In the genomic region with DNA sequence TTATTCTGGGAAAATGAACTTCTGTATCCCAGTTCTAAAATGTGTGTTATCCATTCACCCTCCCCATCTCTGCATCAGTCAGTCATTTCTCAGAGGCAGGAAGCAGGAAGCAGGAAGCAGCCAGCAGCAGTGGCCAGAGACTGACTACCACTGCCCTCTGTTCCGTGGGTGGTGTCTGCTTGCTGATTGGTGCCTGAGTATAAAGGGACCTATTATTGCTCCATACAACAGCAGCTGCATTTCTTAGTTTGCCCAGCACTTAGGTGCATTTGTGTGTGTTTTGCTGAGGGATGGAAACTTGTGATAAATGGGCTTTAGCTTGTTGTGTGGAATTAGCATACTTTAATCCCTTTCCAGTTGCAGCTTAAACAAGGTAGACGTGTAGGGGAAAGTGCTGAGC, we compare ENCODE assay signal across 17 cellular contexts.
DNase-seq lines count a peak whose midpoint lies in the region; ATAC-seq, FAIRE-seq and TF ChIP-seq lines count a peak whose summit lies in the region.
"Had no signal": no experiment of that assay in that cellular context is flagged by ENCODE, and none has a peak within 500 bp of the region (broad histone marks: within the 10 kb centered on the region; RNA-seq: fewer than 3 reads in every experiment).

No MANE protein-coding gene starts in this region.

- POLR2A ChIA-PET in A673 (lab: Charles Lee; ENCODE audit: low non-redundant PET), result no interaction called here
- POLR2A ChIA-PET in GM12878 (lab: Charles Lee), result no interaction called here

- peak; percentile 80 for DNase-seq in A673 (ENCODE audit: low spot score)
- no peak for DNase-seq in GM12878 (ENCODE audit: low read depth, low spot score)
- peak; percentile 65 for DNase-seq in inferior parietal cortex (ENCODE audit: extremely low spot score)
- DNase-seq in HuH-7.5 (ENCODE audit: low spot score), result no peak
- no peak for DNase-seq in NOMO-1 treated with DMSO at 0.1 percent for 48 hours (lab: John Stamatoyannopoulos, UW; ENCODE audit: unreplicated experiment)
- no peak for DNase-seq in stimulated activated CD4-positive, alpha-beta T cell treated with anti-CD3 and anti-CD28 coated beads, Interleukin-4, amount 100 ng/mL, for 4 hours
- DNase-seq: activated T-cell treated with anti-CD3 and anti-CD28 coated beads for 4 hours; body of pancreas; DMS79; Kasumi-1; naive thymus-derived CD8-positive, alpha-beta T cell; NCI-H446 treated with DMSO at 0.1 percent for 48 hours; Right ventricle myocardium superior; spleen; WERI-Rb-1 had no signal

- no peak overlapping the region for H3K9ac ChIP-seq in GM12878 (ENCODE audit: control insufficient read depth, insufficient read depth, low read length)

- no peaks in the 10 kb centered on the region for H4K20me1 ChIP-seq in GM12878 (ENCODE audit: control insufficient read depth, insufficient read depth)

- H3K79me2 ChIP-seq in GM12878 (ENCODE audit: control insufficient read depth, insufficient read depth, low read length), result no peaks in the 10 kb centered on the region

- CTCF ChIA-PET in A673 (lab: Charles Lee) (no interaction called here), GM12878 (lab: Yijun Ruan, JAX) (no interaction called here)

- SMC1A ChIA-PET in GM12878 (lab: Charles Lee; ENCODE audit: uncharacterized antibody, unreplicated experiment), result no interaction called here

- no peak for FAIRE-seq in GM12878 (lab: Jason Lieb, UNC)

- RAD21 ChIA-PET in GM12878 (lab: Charles Lee; ENCODE audit: unreplicated experiment), result no interaction called here

- no peak overlapping the region for H2AFZ ChIP-seq in GM12878 (ENCODE audit: control insufficient read depth, low read depth, low read length)

- no peak for TF ChIP-seq RAD21 in GM12878 (IDR thresholded peaks at IDR 0.05; ENCODE audit: insufficient read depth, low read depth, low read length)

- H3K27me3 ChIP-seq in A673 (replicated peaks; ENCODE audit: insufficient read depth, low read depth, low read length, poor library complexity) (no peaks in the 10 kb centered on the region), GM12878 (replicated peaks in 1 of 2; ENCODE audit: control insufficient read depth in 2 of 2, insufficient read depth in 2 of 2, low read length in 1 of 2) (no peaks in the 10 kb centered on the region)
- H3K27me3 ChIP-seq: body of pancreas, spleen had no signal

- in situ Hi-C loops in GM12878 (cut with MboI), result no loop called here

- ATAC-seq in HG02759 (IDR thresholded peaks at IDR 0.05; ENCODE audit: unreplicated experiment), result peak; percentile 49
- peak; percentile 55 for ATAC-seq in GM12878
- ATAC-seq in HG03439 (IDR thresholded peaks at IDR 0.05; ENCODE audit: unreplicated experiment), result no peak
- ATAC-seq: body of pancreas; naive thymus-derived CD8-positive, alpha-beta T cell had no signal

- BruUV-seq in A673 (replicated peaks; lab: Mats Ljungman, UMichigan) (no TSS peak), GM12878 (replicated peaks; lab: Mats Ljungman, UMichigan) (no TSS peak)

- H3K9me3 ChIP-seq in A673 (ENCODE audit: low read depth, low read length, poor library complexity, severe bottlenecking) (no peaks in the 10 kb centered on the region), GM12878 (replicated peaks; ENCODE audit: control insufficient read depth, insufficient read depth, low read length) (no peaks in the 10 kb centered on the region)
- H3K9me3 ChIP-seq: body of pancreas, spleen had no signal

- no peak for TF ChIP-seq CTCF in A673 (conservative IDR thresholded peaks at IDR 0.05; ENCODE audit: low read depth, low read length)
- no peak for TF ChIP-seq CTCF in GM12878 (IDR thresholded peaks at IDR 0.05 in 2 of 3, conservative IDR thresholded peaks at IDR 0.05 in 1 of 3; ENCODE audit: control insufficient read depth in 2 of 3, extremely low read depth in 1 of 3, insufficient read depth in 1 of 3, low read depth in 3 of 3, low read length in 3 of 3)

- intact Hi-C loops in A673 (cut with micrococcal nuclease; ENCODE audit: unreplicated experiment) (no loop called here), GM12878 (cut with micrococcal nuclease; ENCODE audit: unreplicated experiment) (no loop called here)

- H3K4me3 ChIP-seq in A673 (ENCODE audit: low read depth, low read length, poor library complexity, severe bottlenecking), result no peak overlapping the region
- H3K4me3 ChIP-seq in GM12878, result no peak overlapping the region
- H3K4me3 ChIP-seq: body of pancreas, spleen had no signal

- H3K4me1 ChIP-seq in A673 (ENCODE audit: insufficient read depth, low read length, poor library complexity, severe bottlenecking) (peaks cover 13% of the 10 kb centered on the region), GM12878 (ENCODE audit: control insufficient read depth, insufficient read depth, low read length) (no peaks in the 10 kb centered on the region)
- H3K4me1 ChIP-seq: body of pancreas, spleen had no signal

- TF ChIP-seq POLR2A in GM12878 (IDR thresholded peaks at IDR 0.05; ENCODE audit: low read depth, low read length), result no peak

- H3K27ac ChIP-seq in A673 (ENCODE audit: low read depth, low read length, poor library complexity, severe bottlenecking) (no peak overlapping the region), GM12878 (ENCODE audit: control insufficient read depth, insufficient read depth) (no peak overlapping the region)
- H3K27ac ChIP-seq: body of pancreas, spleen, WERI-Rb-1 had no signal

- no peak for TF ChIP-seq EP300 in GM12878 (IDR thresholded peaks at IDR 0.05; ENCODE audit: borderline replicate concordance in 1 of 2, control insufficient read depth in 1 of 2, low read depth in 2 of 2, low read length in 2 of 2)

- H3K36me3 ChIP-seq in A673 (ENCODE audit: insufficient read depth, low read length, poor library complexity, severe bottlenecking), result no peaks in the 10 kb centered on the region
- H3K36me3 ChIP-seq in GM12878 (ENCODE audit: control insufficient read depth in 2 of 2, insufficient read depth in 2 of 2, low read length in 1 of 2), result no peaks in the 10 kb centered on the region
- H3K36me3 ChIP-seq: spleen, WERI-Rb-1 had no signal

- H3K4me2 ChIP-seq in GM12878 (ENCODE audit: control insufficient read depth, insufficient read depth), result no peak overlapping the region

- WGBS in GM12878 (ENCODE audit: insufficient coverage, insufficient replicate concordance, low lambda C conversion rate, missing lambda C conversion rate), result 0% methylated on average over 2 of the region's 2 CpGs

TF ChIP-seq in GM12878, 131 proteins besides CTCF, POLR2A, EP300 and RAD21:
- TF ChIP-seq HCFC1 (IDR thresholded peaks at IDR 0.05; ENCODE audit: low read length) (no peak), GABPA (IDR thresholded peaks at IDR 0.05; ENCODE audit: low read depth) (0 out of 2 replicates have a peak, but pooled peaks have one; percentile 13)

Comparison
In these comparisons a context has a peak if more than half of its experiments do, and no peak if none do; other contexts are left out.
1. DNase-seq: peak in A673 (single experiment) and inferior parietal cortex (single experiment); none in GM12878 (single experiment), HuH-7.5 (single experiment), NOMO-1 treated with DMSO at 0.1 percent for 48 hours (single experiment) and stimulated activated CD4-positive, alpha-beta T cell treated with anti-CD3 and anti-CD28 coated beads, Interleukin-4, amount 100 ng/mL, for 4 hours (0 of 2).